Comparison of ENCODE assay signal across 1 cellular context in the genomic region with DNA sequence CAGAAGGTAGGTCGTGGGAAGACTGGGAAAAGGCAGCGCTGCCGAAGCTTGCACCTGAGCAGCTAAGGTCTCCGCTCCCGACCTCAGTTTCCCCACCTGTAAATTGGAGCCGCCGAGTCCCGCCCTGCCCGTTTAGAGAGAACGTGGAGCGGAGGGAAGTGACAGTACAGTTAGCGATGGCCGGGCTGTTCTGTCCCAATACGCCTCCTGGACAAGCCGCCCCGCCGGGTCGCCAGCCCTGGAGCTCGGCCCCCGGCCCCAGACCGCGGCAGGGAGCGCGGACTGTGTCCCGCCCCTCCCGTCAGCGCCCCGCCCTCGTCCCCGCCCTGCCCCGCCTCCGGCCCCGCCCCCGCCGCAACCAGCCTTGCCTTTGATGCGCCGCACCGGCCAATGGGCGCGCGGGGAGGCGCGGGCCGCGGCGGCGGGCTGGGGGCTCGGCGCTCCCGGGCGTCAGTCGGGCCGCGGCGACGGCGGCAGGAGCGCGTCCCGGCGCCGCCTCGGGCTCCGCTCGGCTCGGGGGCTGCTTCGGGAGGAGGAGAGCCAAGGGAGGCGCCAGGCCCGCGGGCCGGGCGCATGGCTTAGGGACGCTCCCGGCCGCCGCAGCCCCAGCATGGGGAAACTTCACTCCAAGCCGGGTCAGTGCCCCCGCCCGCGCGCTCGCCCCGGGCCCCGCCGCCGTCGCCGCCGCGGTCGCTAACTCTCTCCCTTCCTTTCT.
TF ChIP-seq lines count a peak whose summit lies in the region.

A gene with protein sequence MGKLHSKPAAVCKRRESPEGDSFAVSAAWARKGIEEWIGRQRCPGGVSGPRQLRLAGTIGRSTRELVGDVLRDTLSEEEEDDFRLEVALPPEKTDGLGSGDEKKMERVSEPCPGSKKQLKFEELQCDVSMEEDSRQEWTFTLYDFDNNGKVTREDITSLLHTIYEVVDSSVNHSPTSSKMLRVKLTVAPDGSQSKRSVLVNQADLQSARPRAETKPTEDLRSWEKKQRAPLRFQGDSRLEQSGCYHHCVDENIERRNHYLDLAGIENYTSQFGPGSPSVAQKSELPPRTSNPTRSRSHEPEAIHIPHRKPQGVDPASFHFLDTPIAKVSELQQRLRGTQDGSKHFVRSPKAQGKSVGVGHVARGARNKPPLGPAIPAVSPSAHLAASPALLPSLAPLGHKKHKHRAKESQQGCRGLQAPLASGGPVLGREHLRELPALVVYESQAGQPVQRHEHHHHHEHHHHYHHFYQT (plus strand): TSS at position 453 of the 715 bp plus-strand sequence. CDS start 158 bp downstream, at position 611.

TF ChIP-seq in HepG2, 621 proteins besides CTCF, POLR2A, EP300 and RAD21 (continued from another document and continues in another):
- peak; percentile 38 for TF ChIP-seq PHF8 (CRISPR knock-in tag; IDR thresholded peaks at IDR 0.05)
- peak; percentile 78; the same call in 1 of the 2 replicates for TF ChIP-seq SALL2 (CRISPR knock-in tag; IDR thresholded peaks at IDR 0.05)
- TF ChIP-seq ZKSCAN5 (CRISPR knock-in tag; IDR thresholded peaks at IDR 0.05): no peak
- TF ChIP-seq, protein P1, sequence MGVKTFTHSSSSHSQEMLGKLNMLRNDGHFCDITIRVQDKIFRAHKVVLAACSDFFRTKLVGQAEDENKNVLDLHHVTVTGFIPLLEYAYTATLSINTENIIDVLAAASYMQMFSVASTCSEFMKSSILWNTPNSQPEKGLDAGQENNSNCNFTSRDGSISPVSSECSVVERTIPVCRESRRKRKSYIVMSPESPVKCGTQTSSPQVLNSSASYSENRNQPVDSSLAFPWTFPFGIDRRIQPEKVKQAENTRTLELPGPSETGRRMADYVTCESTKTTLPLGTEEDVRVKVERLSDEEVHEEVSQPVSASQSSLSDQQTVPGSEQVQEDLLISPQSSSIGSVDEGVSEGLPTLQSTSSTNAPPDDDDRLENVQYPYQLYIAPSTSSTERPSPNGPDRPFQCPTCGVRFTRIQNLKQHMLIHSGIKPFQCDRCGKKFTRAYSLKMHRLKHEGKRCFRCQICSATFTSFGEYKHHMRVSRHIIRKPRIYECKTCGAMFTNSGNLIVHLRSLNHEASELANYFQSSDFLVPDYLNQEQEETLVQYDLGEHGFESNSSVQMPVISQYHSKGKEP (CRISPR knock-in tag; IDR thresholded peaks at IDR 0.05): no peak
- TF ChIP-seq, protein P2, sequence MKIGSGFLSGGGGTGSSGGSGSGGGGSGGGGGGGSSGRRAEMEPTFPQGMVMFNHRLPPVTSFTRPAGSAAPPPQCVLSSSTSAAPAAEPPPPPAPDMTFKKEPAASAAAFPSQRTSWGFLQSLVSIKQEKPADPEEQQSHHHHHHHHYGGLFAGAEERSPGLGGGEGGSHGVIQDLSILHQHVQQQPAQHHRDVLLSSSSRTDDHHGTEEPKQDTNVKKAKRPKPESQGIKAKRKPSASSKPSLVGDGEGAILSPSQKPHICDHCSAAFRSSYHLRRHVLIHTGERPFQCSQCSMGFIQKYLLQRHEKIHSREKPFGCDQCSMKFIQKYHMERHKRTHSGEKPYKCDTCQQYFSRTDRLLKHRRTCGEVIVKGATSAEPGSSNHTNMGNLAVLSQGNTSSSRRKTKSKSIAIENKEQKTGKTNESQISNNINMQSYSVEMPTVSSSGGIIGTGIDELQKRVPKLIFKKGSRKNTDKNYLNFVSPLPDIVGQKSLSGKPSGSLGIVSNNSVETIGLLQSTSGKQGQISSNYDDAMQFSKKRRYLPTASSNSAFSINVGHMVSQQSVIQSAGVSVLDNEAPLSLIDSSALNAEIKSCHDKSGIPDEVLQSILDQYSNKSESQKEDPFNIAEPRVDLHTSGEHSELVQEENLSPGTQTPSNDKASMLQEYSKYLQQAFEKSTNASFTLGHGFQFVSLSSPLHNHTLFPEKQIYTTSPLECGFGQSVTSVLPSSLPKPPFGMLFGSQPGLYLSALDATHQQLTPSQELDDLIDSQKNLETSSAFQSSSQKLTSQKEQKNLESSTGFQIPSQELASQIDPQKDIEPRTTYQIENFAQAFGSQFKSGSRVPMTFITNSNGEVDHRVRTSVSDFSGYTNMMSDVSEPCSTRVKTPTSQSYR (CRISPR knock-in tag; IDR thresholded peaks at IDR 0.05; ENCODE audit: borderline replicate concordance): no peak; the same call in 1 of the 2 replicates
- no peak for TF ChIP-seq RFX1 (IDR thresholded peaks at IDR 0.05)
- TF ChIP-seq, protein P3, sequence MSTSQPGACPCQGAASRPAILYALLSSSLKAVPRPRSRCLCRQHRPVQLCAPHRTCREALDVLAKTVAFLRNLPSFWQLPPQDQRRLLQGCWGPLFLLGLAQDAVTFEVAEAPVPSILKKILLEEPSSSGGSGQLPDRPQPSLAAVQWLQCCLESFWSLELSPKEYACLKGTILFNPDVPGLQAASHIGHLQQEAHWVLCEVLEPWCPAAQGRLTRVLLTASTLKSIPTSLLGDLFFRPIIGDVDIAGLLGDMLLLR (CRISPR knock-in tag; IDR thresholded peaks at IDR 0.05): no peak
- no peak for TF ChIP-seq SYNCRIP (IDR thresholded peaks at IDR 0.05; ENCODE audit: insufficient read depth, low read depth, low read length)
- TF ChIP-seq ZNF205 (CRISPR knock-in tag; IDR thresholded peaks at IDR 0.05): no peak
- TF ChIP-seq, protein P4, sequence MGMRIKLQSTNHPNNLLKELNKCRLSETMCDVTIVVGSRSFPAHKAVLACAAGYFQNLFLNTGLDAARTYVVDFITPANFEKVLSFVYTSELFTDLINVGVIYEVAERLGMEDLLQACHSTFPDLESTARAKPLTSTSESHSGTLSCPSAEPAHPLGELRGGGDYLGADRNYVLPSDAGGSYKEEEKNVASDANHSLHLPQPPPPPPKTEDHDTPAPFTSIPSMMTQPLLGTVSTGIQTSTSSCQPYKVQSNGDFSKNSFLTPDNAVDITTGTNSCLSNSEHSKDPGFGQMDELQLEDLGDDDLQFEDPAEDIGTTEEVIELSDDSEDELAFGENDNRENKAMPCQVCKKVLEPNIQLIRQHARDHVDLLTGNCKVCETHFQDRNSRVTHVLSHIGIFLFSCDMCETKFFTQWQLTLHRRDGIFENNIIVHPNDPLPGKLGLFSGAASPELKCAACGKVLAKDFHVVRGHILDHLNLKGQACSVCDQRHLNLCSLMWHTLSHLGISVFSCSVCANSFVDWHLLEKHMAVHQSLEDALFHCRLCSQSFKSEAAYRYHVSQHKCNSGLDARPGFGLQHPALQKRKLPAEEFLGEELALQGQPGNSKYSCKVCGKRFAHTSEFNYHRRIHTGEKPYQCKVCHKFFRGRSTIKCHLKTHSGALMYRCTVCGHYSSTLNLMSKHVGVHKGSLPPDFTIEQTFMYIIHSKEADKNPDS (CRISPR knock-in tag; IDR thresholded peaks at IDR 0.05): no peak
- no peak; the same call in 1 of the 2 replicates for TF ChIP-seq ZNF709 (CRISPR knock-in tag; IDR thresholded peaks at IDR 0.05)
- TF ChIP-seq REL (CRISPR knock-in tag; conservative IDR thresholded peaks at IDR 0.05): no peak
- no peak for TF ChIP-seq ZFP36 (IDR thresholded peaks at IDR 0.05; ENCODE audit: borderline replicate concordance, low read depth, low read length, partially characterized antibody)
- 0 out of 2 replicates have a peak, but pooled peaks have one; percentile 36 for TF ChIP-seq ZNF562 (CRISPR knock-in tag; IDR thresholded peaks at IDR 0.05; ENCODE audit: borderline replicate concordance)
- no peak; the same call in 1 of the 2 replicates for TF ChIP-seq SATB2 (CRISPR knock-in tag; IDR thresholded peaks at IDR 0.05)
- TF ChIP-seq, protein P5, sequence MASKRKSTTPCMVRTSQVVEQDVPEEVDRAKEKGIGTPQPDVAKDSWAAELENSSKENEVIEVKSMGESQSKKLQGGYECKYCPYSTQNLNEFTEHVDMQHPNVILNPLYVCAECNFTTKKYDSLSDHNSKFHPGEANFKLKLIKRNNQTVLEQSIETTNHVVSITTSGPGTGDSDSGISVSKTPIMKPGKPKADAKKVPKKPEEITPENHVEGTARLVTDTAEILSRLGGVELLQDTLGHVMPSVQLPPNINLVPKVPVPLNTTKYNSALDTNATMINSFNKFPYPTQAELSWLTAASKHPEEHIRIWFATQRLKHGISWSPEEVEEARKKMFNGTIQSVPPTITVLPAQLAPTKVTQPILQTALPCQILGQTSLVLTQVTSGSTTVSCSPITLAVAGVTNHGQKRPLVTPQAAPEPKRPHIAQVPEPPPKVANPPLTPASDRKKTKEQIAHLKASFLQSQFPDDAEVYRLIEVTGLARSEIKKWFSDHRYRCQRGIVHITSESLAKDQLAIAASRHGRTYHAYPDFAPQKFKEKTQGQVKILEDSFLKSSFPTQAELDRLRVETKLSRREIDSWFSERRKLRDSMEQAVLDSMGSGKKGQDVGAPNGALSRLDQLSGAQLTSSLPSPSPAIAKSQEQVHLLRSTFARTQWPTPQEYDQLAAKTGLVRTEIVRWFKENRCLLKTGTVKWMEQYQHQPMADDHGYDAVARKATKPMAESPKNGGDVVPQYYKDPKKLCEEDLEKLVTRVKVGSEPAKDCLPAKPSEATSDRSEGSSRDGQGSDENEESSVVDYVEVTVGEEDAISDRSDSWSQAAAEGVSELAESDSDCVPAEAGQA (IDR thresholded peaks at IDR 0.05; ENCODE audit: low read depth): no peak
- TF ChIP-seq, protein P5 (CRISPR knock-in tag; IDR thresholded peaks at IDR 0.05; ENCODE audit: borderline replicate concordance): no peak
- TF ChIP-seq DMAP1 (CRISPR knock-in tag; IDR thresholded peaks at IDR 0.05): no peak
- TF ChIP-seq, protein P6, sequence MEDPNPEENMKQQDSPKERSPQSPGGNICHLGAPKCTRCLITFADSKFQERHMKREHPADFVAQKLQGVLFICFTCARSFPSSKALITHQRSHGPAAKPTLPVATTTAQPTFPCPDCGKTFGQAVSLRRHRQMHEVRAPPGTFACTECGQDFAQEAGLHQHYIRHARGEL (CRISPR knock-in tag; IDR thresholded peaks at IDR 0.05): no peak
- TF ChIP-seq, protein P7, sequence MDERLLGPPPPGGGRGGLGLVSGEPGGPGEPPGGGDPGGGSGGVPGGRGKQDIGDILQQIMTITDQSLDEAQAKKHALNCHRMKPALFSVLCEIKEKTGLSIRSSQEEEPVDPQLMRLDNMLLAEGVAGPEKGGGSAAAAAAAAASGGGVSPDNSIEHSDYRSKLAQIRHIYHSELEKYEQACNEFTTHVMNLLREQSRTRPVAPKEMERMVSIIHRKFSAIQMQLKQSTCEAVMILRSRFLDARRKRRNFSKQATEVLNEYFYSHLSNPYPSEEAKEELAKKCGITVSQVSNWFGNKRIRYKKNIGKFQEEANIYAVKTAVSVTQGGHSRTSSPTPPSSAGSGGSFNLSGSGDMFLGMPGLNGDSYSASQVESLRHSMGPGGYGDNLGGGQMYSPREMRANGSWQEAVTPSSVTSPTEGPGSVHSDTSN (CRISPR knock-in tag; IDR thresholded peaks at IDR 0.05): no peak
- TF ChIP-seq ARNTL (CRISPR knock-in tag; IDR thresholded peaks at IDR 0.05): no peak; the same call in 1 of the 2 replicates
- TF ChIP-seq, protein P8, sequence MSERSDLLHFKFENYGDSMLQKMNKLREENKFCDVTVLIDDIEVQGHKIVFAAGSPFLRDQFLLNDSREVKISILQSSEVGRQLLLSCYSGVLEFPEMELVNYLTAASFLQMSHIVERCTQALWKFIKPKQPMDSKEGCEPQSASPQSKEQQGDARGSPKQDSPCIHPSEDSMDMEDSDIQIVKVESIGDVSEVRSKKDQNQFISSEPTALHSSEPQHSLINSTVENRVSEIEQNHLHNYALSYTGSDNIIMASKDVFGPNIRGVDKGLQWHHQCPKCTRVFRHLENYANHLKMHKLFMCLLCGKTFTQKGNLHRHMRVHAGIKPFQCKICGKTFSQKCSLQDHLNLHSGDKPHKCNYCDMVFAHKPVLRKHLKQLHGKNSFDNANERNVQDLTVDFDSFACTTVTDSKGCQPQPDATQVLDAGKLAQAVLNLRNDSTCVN (CRISPR knock-in tag; IDR thresholded peaks at IDR 0.05; ENCODE audit: borderline replicate concordance): no peak
- peak; percentile 12; the same call in 1 of the 2 replicates for TF ChIP-seq ZNF558 (CRISPR knock-in tag; IDR thresholded peaks at IDR 0.05; ENCODE audit: borderline replicate concordance)
- TF ChIP-seq ZSCAN22 (CRISPR knock-in tag; IDR thresholded peaks at IDR 0.05): no peak
- no peak; the same call in 1 of the 2 replicates for TF ChIP-seq TGIF2 (CRISPR knock-in tag; IDR thresholded peaks at IDR 0.05)
- no peak for TF ChIP-seq SNAPC2 (CRISPR knock-in tag; IDR thresholded peaks at IDR 0.05)
- TF ChIP-seq KDM1A (CRISPR knock-in tag; IDR thresholded peaks at IDR 0.05): 0 out of 2 replicates have a peak, but pooled peaks have one; percentile 22
- no peak for TF ChIP-seq ZNF761 (CRISPR knock-in tag; conservative IDR thresholded peaks at IDR 0.05)
- TF ChIP-seq TEAD3 (CRISPR knock-in tag; optimal IDR thresholded peaks at IDR 0.05; ENCODE audit: borderline replicate concordance): no peak
- TF ChIP-seq, protein P9, sequence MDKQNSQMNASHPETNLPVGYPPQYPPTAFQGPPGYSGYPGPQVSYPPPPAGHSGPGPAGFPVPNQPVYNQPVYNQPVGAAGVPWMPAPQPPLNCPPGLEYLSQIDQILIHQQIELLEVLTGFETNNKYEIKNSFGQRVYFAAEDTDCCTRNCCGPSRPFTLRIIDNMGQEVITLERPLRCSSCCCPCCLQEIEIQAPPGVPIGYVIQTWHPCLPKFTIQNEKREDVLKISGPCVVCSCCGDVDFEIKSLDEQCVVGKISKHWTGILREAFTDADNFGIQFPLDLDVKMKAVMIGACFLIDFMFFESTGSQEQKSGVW (CRISPR knock-in tag; IDR thresholded peaks at IDR 0.05; ENCODE audit: borderline replicate concordance): no peak
- TF ChIP-seq ZNF333 (CRISPR knock-in tag; IDR thresholded peaks at IDR 0.05; ENCODE audit: borderline replicate concordance): no peak
- no peak for TF ChIP-seq ZBTB20 (CRISPR knock-in tag; IDR thresholded peaks at IDR 0.05; ENCODE audit: borderline replicate concordance, low read depth)
- no peak for TF ChIP-seq ZNF598 (CRISPR knock-in tag; IDR thresholded peaks at IDR 0.05; ENCODE audit: borderline replicate concordance)
